In genomic region chr16:2296662-2297505, GRCh38 we compare ENCODE assay signal across 1 cellular context.
TF ChIP-seq lines count a peak whose summit lies in the region.

No MANE protein-coding gene starts in this region.

TF ChIP-seq in GM23338, 12 proteins besides CTCF, POLR2A, EP300 and RAD21:
- TF ChIP-seq ZNF462 (CRISPR knock-in tag; IDR thresholded peaks at IDR 0.05), result no peak
- TF ChIP-seq ZNF331 (CRISPR knock-in tag; IDR thresholded peaks at IDR 0.05; ENCODE audit: low read depth), result no peak
- no peak for TF ChIP-seq EZH2phosphoT487 (IDR thresholded peaks at IDR 0.05; ENCODE audit: unreplicated experiment)
- no peak for TF ChIP-seq STAT1 (IDR thresholded peaks at IDR 0.05; ENCODE audit: unreplicated experiment)
- TF ChIP-seq NANOG (IDR thresholded peaks at IDR 0.05; ENCODE audit: borderline replicate concordance), result no peak
- TF ChIP-seq ETS1 (IDR thresholded peaks at IDR 0.05), result no peak
- TF ChIP-seq ZNF114 (CRISPR knock-in tag; IDR thresholded peaks at IDR 0.05), result no peak
- no peak for TF ChIP-seq POLR2AphosphoS5 (IDR thresholded peaks at IDR 0.05; ENCODE audit: low read depth)
- TF ChIP-seq JUNB (IDR thresholded peaks at IDR 0.05; ENCODE audit: unreplicated experiment), result no peak
- TF ChIP-seq REST (IDR thresholded peaks at IDR 0.05; ENCODE audit: unreplicated experiment), result no peak
- TF ChIP-seq CREB1 (CRISPR knock-in tag; IDR thresholded peaks at IDR 0.05; ENCODE audit: low read depth), result no peak
